Comparison of ENCODE assay signal across 1 cellular context in genomic region chr1:242523968-242524570, GRCh38.
TF ChIP-seq lines count a peak whose summit lies in the region.

No MANE protein-coding gene starts in this region.

TF ChIP-seq in HEK293, 187 proteins besides CTCF, POLR2A, EP300 and RAD21 (continued from another document and continues in another):
- TF ChIP-seq, protein P1, sequence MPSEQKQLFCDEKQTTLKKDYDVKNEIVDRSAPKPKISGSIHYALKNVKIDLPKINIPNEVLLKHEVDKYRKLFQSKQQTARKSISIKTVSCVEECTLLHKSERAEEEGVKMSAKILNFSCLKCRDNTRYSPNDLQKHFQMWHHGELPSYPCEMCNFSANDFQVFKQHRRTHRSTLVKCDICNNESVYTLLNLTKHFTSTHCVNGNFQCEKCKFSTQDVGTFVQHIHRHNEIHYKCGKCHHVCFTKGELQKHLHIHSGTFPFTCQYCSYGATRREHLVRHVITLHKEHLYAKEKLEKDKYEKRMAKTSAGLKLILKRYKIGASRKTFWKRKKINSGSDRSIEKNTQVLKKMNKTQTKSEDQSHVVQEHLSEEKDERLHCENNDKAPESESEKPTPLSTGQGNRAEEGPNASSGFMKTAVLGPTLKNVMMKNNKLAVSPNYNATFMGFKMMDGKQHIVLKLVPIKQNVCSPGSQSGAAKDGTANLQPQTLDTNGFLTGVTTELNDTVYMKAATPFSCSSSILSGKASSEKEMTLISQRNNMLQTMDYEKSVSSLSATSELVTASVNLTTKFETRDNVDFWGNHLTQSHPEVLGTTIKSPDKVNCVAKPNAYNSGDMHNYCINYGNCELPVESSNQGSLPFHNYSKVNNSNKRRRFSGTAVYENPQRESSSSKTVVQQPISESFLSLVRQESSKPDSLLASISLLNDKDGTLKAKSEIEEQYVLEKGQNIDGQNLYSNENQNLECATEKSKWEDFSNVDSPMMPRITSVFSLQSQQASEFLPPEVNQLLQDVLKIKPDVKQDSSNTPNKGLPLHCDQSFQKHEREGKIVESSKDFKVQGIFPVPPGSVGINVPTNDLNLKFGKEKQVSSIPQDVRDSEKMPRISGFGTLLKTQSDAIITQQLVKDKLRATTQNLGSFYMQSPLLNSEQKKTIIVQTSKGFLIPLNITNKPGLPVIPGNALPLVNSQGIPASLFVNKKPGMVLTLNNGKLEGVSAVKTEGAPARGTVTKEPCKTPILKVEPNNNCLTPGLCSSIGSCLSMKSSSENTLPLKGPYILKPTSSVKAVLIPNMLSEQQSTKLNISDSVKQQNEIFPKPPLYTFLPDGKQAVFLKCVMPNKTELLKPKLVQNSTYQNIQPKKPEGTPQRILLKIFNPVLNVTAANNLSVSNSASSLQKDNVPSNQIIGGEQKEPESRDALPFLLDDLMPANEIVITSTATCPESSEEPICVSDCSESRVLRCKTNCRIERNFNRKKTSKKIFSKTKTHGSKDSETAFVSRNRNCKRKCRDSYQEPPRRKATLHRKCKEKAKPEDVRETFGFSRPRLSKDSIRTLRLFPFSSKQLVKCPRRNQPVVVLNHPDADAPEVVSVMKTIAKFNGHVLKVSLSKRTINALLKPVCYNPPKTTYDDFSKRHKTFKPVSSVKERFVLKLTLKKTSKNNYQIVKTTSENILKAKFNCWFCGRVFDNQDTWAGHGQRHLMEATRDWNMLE (tag by site-specific recombination; conservative IDR thresholded peaks at IDR 0.05; ENCODE audit: low read depth), result no peak
- TF ChIP-seq ZNF394 (tag by site-specific recombination; IDR thresholded peaks at IDR 0.05; ENCODE audit: borderline replicate concordance) (no peak), ZNF239 (tag by site-specific recombination; IDR thresholded peaks at IDR 0.05) (no peak), HOXD13 (CRISPR knock-in tag; IDR thresholded peaks at IDR 0.05; ENCODE audit: borderline replicate concordance) (no peak), ZNF423 (tag by site-specific recombination; IDR thresholded peaks at IDR 0.05) (no peak), GLIS1 (tag by site-specific recombination; IDR thresholded peaks at IDR 0.05) (peak; percentile 67), AEBP2 (tag by site-specific recombination; IDR thresholded peaks at IDR 0.05; ENCODE audit: borderline replicate concordance) (no peak), MEIS1 (CRISPR knock-in tag; IDR thresholded peaks at IDR 0.05; ENCODE audit: borderline replicate concordance) (peak; percentile 27; the same call in 1 of the 2 replicates), ZNF473 (tag by site-specific recombination; IDR thresholded peaks at IDR 0.05) (no peak), ZNF114 (tag by site-specific recombination; IDR thresholded peaks at IDR 0.05) (no peak), RBAK (tag by site-specific recombination; IDR thresholded peaks at IDR 0.05) (no peak), KLF9 (tag by site-specific recombination; IDR thresholded peaks at IDR 0.05; ENCODE audit: low read depth) (no peak), ATF2 (tag by site-specific recombination; IDR thresholded peaks at IDR 0.05; ENCODE audit: low read depth) (no peak), ZNF600 (tag by site-specific recombination; IDR thresholded peaks at IDR 0.05) (peak; percentile 67), ZNF248 (tag by site-specific recombination; IDR thresholded peaks at IDR 0.05) (no peak), ZNF544 (tag by site-specific recombination; IDR thresholded peaks at IDR 0.05) (no peak), ZNF514 (tag by site-specific recombination; IDR thresholded peaks at IDR 0.05) (no peak), ZNF654 (tag by site-specific recombination; IDR thresholded peaks at IDR 0.05; ENCODE audit: low read depth) (no peak), ZNF791 (tag by site-specific recombination; IDR thresholded peaks at IDR 0.05) (no peak), ZFP41 (tag by site-specific recombination; IDR thresholded peaks at IDR 0.05; ENCODE audit: borderline replicate concordance) (no peak), ZNF664 (tag by site-specific recombination; IDR thresholded peaks at IDR 0.05) (no peak), ZFP37 (tag by site-specific recombination; IDR thresholded peaks at IDR 0.05) (no peak), ZNF621 (tag by site-specific recombination; IDR thresholded peaks at IDR 0.05) (no peak), ZNF19 (tag by site-specific recombination; IDR thresholded peaks at IDR 0.05; ENCODE audit: low read depth) (no peak), ZSCAN16 (tag by site-specific recombination; IDR thresholded peaks at IDR 0.05) (no peak), YY1 (tag by site-specific recombination; IDR thresholded peaks at IDR 0.05) (0 out of 2 replicates have a peak, but pooled peaks have one; percentile 25), ZNF157 (tag by site-specific recombination; IDR thresholded peaks at IDR 0.05) (no peak), SCRT1 (tag by site-specific recombination; IDR thresholded peaks at IDR 0.05; ENCODE audit: borderline replicate concordance) (no peak), ZNF391 (tag by site-specific recombination; IDR thresholded peaks at IDR 0.05; ENCODE audit: borderline replicate concordance, low read depth) (no peak), ZIC2 (tag by site-specific recombination; IDR thresholded peaks at IDR 0.05) (peak; percentile 63), ZNF133 (tag by site-specific recombination; IDR thresholded peaks at IDR 0.05) (no peak), MZF1 (tag by site-specific recombination; IDR thresholded peaks at IDR 0.05; ENCODE audit: borderline replicate concordance) (peak; percentile 64), SP3 (tag by site-specific recombination; IDR thresholded peaks at IDR 0.05) (no peak), ZNF302 (tag by site-specific recombination; IDR thresholded peaks at IDR 0.05; ENCODE audit: low read depth) (no peak), ZNF174 (tag by site-specific recombination; IDR thresholded peaks at IDR 0.05) (no peak), ZNF596 (tag by site-specific recombination; IDR thresholded peaks at IDR 0.05) (peak; percentile 51; the same call in 1 of the 2 replicates), ZNF585B (tag by site-specific recombination; IDR thresholded peaks at IDR 0.05) (no peak)
- TF ChIP-seq, protein P2, sequence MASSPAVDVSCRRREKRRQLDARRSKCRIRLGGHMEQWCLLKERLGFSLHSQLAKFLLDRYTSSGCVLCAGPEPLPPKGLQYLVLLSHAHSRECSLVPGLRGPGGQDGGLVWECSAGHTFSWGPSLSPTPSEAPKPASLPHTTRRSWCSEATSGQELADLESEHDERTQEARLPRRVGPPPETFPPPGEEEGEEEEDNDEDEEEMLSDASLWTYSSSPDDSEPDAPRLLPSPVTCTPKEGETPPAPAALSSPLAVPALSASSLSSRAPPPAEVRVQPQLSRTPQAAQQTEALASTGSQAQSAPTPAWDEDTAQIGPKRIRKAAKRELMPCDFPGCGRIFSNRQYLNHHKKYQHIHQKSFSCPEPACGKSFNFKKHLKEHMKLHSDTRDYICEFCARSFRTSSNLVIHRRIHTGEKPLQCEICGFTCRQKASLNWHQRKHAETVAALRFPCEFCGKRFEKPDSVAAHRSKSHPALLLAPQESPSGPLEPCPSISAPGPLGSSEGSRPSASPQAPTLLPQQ (tag by site-specific recombination; IDR thresholded peaks at IDR 0.05), result peak; percentile 63
- TF ChIP-seq, protein P3, sequence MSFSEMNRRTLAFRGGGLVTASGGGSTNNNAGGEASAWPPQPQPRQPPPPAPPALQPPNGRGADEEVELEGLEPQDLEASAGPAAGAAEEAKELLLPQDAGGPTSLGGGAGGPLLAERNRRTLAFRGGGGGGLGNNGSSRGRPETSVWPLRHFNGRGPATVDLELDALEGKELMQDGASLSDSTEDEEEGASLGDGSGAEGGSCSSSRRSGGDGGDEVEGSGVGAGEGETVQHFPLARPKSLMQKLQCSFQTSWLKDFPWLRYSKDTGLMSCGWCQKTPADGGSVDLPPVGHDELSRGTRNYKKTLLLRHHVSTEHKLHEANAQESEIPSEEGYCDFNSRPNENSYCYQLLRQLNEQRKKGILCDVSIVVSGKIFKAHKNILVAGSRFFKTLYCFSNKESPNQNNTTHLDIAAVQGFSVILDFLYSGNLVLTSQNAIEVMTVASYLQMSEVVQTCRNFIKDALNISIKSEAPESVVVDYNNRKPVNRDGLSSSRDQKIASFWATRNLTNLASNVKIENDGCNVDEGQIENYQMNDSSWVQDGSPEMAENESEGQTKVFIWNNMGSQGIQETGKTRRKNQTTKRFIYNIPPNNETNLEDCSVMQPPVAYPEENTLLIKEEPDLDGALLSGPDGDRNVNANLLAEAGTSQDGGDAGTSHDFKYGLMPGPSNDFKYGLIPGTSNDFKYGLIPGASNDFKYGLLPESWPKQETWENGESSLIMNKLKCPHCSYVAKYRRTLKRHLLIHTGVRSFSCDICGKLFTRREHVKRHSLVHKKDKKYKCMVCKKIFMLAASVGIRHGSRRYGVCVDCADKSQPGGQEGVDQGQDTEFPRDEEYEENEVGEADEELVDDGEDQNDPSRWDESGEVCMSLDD (tag by site-specific recombination; IDR thresholded peaks at IDR 0.05), result no peak
- TF ChIP-seq, protein P4, sequence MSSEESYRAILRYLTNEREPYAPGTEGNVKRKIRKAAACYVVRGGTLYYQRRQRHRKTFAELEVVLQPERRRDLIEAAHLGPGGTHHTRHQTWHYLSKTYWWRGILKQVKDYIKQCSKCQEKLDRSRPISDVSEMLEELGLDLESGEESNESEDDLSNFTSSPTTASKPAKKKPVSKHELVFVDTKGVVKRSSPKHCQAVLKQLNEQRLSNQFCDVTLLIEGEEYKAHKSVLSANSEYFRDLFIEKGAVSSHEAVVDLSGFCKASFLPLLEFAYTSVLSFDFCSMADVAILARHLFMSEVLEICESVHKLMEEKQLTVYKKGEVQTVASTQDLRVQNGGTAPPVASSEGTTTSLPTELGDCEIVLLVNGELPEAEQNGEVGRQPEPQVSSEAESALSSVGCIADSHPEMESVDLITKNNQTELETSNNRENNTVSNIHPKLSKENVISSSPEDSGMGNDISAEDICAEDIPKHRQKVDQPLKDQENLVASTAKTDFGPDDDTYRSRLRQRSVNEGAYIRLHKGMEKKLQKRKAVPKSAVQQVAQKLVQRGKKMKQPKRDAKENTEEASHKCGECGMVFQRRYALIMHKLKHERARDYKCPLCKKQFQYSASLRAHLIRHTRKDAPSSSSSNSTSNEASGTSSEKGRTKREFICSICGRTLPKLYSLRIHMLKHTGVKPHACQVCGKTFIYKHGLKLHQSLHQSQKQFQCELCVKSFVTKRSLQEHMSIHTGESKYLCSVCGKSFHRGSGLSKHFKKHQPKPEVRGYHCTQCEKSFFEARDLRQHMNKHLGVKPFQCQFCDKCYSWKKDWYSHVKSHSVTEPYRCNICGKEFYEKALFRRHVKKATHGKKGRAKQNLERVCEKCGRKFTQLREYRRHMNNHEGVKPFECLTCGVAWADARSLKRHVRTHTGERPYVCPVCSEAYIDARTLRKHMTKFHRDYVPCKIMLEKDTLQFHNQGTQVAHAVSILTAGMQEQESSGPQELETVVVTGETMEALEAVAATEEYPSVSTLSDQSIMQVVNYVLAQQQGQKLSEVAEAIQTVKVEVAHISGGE (tag by site-specific recombination; conservative IDR thresholded peaks at IDR 0.05; ENCODE audit: low read depth), result no peak
- TF ChIP-seq, protein P5, sequence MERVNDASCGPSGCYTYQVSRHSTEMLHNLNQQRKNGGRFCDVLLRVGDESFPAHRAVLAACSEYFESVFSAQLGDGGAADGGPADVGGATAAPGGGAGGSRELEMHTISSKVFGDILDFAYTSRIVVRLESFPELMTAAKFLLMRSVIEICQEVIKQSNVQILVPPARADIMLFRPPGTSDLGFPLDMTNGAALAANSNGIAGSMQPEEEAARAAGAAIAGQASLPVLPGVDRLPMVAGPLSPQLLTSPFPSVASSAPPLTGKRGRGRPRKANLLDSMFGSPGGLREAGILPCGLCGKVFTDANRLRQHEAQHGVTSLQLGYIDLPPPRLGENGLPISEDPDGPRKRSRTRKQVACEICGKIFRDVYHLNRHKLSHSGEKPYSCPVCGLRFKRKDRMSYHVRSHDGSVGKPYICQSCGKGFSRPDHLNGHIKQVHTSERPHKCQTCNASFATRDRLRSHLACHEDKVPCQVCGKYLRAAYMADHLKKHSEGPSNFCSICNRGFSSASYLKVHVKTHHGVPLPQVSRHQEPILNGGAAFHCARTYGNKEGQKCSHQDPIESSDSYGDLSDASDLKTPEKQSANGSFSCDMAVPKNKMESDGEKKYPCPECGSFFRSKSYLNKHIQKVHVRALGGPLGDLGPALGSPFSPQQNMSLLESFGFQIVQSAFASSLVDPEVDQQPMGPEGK (tag by site-specific recombination; IDR thresholded peaks at IDR 0.05), result peak; percentile 67
- TF ChIP-seq, protein P6, sequence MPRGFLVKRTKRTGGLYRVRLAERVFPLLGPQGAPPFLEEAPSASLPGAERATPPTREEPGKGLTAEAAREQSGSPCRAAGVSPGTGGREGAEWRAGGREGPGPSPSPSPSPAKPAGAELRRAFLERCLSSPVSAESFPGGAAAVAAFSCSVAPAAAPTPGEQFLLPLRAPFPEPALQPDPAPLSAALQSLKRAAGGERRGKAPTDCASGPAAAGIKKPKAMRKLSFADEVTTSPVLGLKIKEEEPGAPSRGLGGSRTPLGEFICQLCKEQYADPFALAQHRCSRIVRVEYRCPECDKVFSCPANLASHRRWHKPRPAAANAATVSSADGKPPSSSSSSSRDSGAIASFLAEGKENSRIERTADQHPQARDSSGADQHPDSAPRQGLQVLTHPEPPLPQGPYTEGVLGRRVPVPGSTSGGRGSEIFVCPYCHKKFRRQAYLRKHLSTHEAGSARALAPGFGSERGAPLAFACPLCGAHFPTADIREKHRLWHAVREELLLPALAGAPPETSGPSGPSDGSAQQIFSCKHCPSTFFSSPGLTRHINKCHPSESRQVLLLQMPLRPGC (tag by site-specific recombination; IDR thresholded peaks at IDR 0.05), result no peak
